21 cellular contexts compared by ENCODE assay signal in the genomic region with DNA sequence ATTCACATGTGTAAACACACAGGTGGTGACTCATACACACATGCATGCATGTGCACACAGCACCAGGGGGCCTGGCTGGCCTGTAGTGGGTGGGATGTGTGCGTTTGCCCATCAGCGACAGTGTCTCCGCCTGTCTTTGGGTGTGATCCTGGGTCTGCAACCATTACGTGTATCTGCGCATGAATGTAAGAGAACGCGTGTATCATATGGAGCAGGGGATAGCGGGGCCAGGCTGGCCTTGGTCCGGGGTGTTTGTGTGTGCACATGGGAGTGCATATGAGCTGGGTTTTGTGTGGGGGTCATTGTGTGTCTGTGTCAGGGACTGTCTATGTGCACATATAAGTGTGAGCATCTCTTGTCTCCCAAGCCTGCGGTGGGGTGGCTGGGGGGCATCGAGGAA. TPM values are rescaled to one million over a fixed set of nuclear protein-coding genes. Genes with fewer than 3 reads are reported as not detected.
"Had no signal": no experiment of that assay in that cellular context is flagged by ENCODE, and none has a peak within 500 bp of the region (broad histone marks: within the 10 kb centered on the region; RNA-seq: fewer than 3 reads in every experiment).

No MANE protein-coding gene starts in this region.

- H3K4me1 ChIP-seq: colonic mucosa, esophagus squamous epithelium, gastroesophageal sphincter, left lung, transverse colon had no signal

- H3K4me3 ChIP-seq: colonic mucosa, esophagus squamous epithelium, gastroesophageal sphincter, left lung, lower lobe of right lung, skin epidermis, stomach, thoracic aorta, transverse colon had no signal

- ATAC-seq: gastroesophageal sphincter, left lung, lower lobe of right lung, sciatic nerve had no signal

- H3K27ac ChIP-seq: colonic mucosa, esophagus squamous epithelium, gastroesophageal sphincter, left lung, lower lobe of right lung, neutrophil, skin epidermis, stomach, thoracic aorta, transverse colon had no signal

- H3K9me3 ChIP-seq: colonic mucosa, esophagus squamous epithelium, gastroesophageal sphincter, left lung, lower lobe of right lung, neutrophil, stomach, thoracic aorta, transverse colon had no signal

- H3K27me3 ChIP-seq: colonic mucosa had no signal

- H3K36me3 ChIP-seq: colonic mucosa, esophagus squamous epithelium, gastroesophageal sphincter, left lung, lower lobe of right lung, neutrophil, stomach, thoracic aorta, transverse colon had no signal

- DNase-seq: colonic mucosa; dermis blood vessel endothelial cell; esophagus squamous epithelium; foreskin fibroblast; islet precursor cell; lower lobe of right lung; midbrain; naive B cell; nephron progenitor cell; stimulated activated CD4-positive, alpha-beta T cell treated with anti-CD3 and anti-CD28 coated beads, Interleukin-12 subunit alpha, Interleukin-12 subunit beta, amount 100 ng/mL, for 4 hours; stimulated activated naive CD4-positive, alpha-beta T cell; stomach; substantia nigra; transverse colon had no signal

RNA-seq across cellular contexts. Expression of a gene that starts 43.8 kb away (rescaled TPM):
- total RNA-seq: epithelial cell of proximal tubule, esophagus squamous epithelium, lower lobe of right lung had no signal
